ENCODE assay signal across 8 cellular contexts in the genomic region with DNA sequence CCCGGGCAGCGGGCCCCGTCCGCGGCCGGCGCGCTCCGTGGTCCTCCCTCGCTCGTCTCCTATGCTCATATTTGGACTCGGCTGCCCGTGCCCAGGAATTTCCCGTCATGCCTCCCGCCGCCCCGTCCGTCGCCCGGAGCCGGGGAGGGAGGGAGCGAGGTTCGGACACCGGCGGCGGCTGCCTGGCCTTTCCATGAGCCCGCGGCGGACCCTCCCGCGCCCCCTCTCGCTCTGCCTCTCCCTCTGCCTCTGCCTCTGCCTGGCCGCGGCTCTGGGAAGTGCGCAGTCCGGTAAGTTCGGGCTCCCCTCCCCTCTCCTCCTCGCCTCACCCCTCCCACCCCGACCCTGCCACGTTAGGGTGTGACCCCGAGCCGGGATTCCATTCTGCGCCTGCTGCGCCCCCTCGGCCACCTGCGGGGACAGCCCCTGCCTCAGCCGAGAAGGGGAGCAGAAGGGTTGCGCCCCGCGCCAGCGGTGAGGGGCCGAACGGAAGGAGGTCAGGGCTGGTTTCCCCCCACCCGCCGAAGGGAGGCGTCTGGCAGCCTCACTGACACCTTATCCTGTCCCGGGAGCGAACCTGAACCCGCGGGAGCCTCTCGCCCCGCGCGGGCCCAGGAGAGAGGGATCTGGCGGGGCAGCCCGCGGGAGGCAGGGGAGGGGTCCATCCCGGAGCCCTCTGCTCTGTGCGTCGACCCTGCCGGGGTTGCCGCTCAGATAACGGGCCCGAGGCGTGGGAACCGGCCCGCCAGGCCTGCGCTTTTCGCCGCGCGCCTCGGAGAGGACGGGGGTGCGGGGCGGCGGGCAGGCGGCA. TPM values are rescaled to one million over a fixed set of nuclear protein-coding genes. Genes with fewer than 3 reads are reported as not detected.
DNase-seq lines count a peak whose midpoint lies in the region; ATAC-seq and TF ChIP-seq lines count a peak whose summit lies in the region.

A gene (plus strand): TSS at position 108 of the 811 bp plus-strand sequence. CDS start 29,897 bp downstream, outside the sequence.

- H3K4me1 Mint-ChIP-seq in activated T-helper 2 cell treated with anti-CD3 and anti-CD28 coated beads, Interferon-gamma antibody, Interleukin-2, Interleukin-4, amounts not matched to agents 10 μg/mL and 5 μg/mL and 100 μg/mL, durations not matched to agents 14 hours and 24 hours and 36 hours (ENCODE audit: low read depth) = peaks cover 4% of the 10 kb centered on the region
- H3K4me1 Mint-ChIP-seq in nephron = peaks cover 10% of the 10 kb centered on the region

- no peak within 1 kb of the TSS for H3K27ac Mint-ChIP-seq in activated T-helper 2 cell treated with anti-CD3 and anti-CD28 coated beads, Interferon-gamma antibody, Interleukin-2, Interleukin-4, amounts not matched to agents 10 μg/mL and 5 μg/mL and 100 μg/mL, durations not matched to agents 14 hours and 24 hours and 36 hours
- H3K27ac Mint-ChIP-seq in nephron = peak within 1 kb of the TSS in 2 of 3 experiments; percentile 58 to 81

- in situ Hi-C loops in KBM-7 (cut with MboI; ENCODE audit: low pct_unique_long_range_greater_than_20kb, low sequenced_read_pairs) = loop anchor here (25.0 kb wide), 1 partner anchor 391 kb away; no protein-coding TSS in a partner anchor

- H3K36me3 Mint-ChIP-seq in activated T-helper 2 cell treated with anti-CD3 and anti-CD28 coated beads, Interferon-gamma antibody, Interleukin-2, Interleukin-4, amounts not matched to agents 10 μg/mL and 5 μg/mL and 100 μg/mL, durations not matched to agents 14 hours and 24 hours and 36 hours (ENCODE audit: low read depth) = no peaks in the 10 kb centered on the region
- H3K36me3 Mint-ChIP-seq in nephron (ENCODE audit: low read depth) = no peaks in the 10 kb centered on the region

- peak within 1 kb of the TSS; percentile 54 for H3K4me3 Mint-ChIP-seq in activated T-helper 2 cell treated with anti-CD3 and anti-CD28 coated beads, Interferon-gamma antibody, Interleukin-2, Interleukin-4, amounts not matched to agents 10 μg/mL and 5 μg/mL and 100 μg/mL, durations not matched to agents 14 hours and 24 hours and 36 hours (ENCODE audit: low read depth)
- H3K4me3 Mint-ChIP-seq in nephron = peak within 1 kb of the TSS; percentile 78 to 90 (median 87)

- peak; percentile 86 for DNase-seq in Daoy (ENCODE audit: low read depth)
- DNase-seq in KBM-7 = peak; percentile 24
- DNase-seq in activated T-helper 2 cell treated with anti-CD3 and anti-CD28 coated beads, Interferon-gamma antibody, Interleukin-2, Interleukin-4, amounts not matched to agents 10 μg/mL and 5 μg/mL and 100 μg/mL, durations not matched to agents 14 hours and 24 hours and 36 hours (ENCODE audit: low spot score) = no peak
- DNase-seq in foreskin melanocyte = peak; percentile 49
- DNase-seq in SHP77 (lab: John Stamatoyannopoulos, UW) = no peak
- no peak for DNase-seq in NCI-H446 treated with DMSO at 0.1 percent for 48 hours (lab: John Stamatoyannopoulos, UW)

- H3K9me3 Mint-ChIP-seq in activated T-helper 2 cell treated with anti-CD3 and anti-CD28 coated beads, Interferon-gamma antibody, Interleukin-2, Interleukin-4, amounts not matched to agents 10 μg/mL and 5 μg/mL and 100 μg/mL, durations not matched to agents 14 hours and 24 hours and 36 hours = no peaks in the 10 kb centered on the region
- H3K9me3 Mint-ChIP-seq in nephron = no peaks in the 10 kb centered on the region

- peak in 1 of 3 experiments; percentile 28 for TF ChIP-seq CTCF in nephron (IDR thresholded peaks at IDR 0.05; ENCODE audit: unreplicated experiment in 3 of 3)

- intact Hi-C loops in activated T-helper 2 cell treated with anti-CD3 and anti-CD28 coated beads, Interferon-gamma antibody, Interleukin-2, Interleukin-4, amounts not matched to agents 10 μg/mL and 5 μg/mL and 100 μg/mL, durations not matched to agents 14 hours and 24 hours and 36 hours (cut with micrococcal nuclease) = no loop called here

- H3K27me3 Mint-ChIP-seq in activated T-helper 2 cell treated with anti-CD3 and anti-CD28 coated beads, Interferon-gamma antibody, Interleukin-2, Interleukin-4, amounts not matched to agents 10 μg/mL and 5 μg/mL and 100 μg/mL, durations not matched to agents 14 hours and 24 hours and 36 hours (ENCODE audit: low read depth) = peaks cover 70% of the 10 kb centered on the region
- H3K27me3 Mint-ChIP-seq in nephron (ENCODE audit: low read depth) = peaks cover 5% of the 10 kb centered on the region

- ATAC-seq in GM21423 (IDR thresholded peaks at IDR 0.05; ENCODE audit: unreplicated experiment) = peak; percentile 63

RNA-seq across cellular contexts. Expression of the gene that starts here (rescaled TPM):
- 22.0 and 25.3 TPM in 2 replicates for total RNA-seq in Daoy (2014; rRNA removed; shearing (Covaris generic))
- total RNA-seq in activated T-helper 2 cell treated with anti-CD3 and anti-CD28 coated beads, Interferon-gamma antibody, Interleukin-2, Interleukin-4, amounts not matched to agents 10 μg/mL and 5 μg/mL and 100 μg/mL, durations not matched to agents 14 hours and 24 hours and 36 hours = 0.18 TPM in 1 of 2 replicates, not detected in the other

Comparison
In these comparisons a context has a peak if more than half of its experiments do, and no peak if none do; other contexts are left out.
1. RNA of the gene that starts here (total RNA-seq): 22.0 to 25.3 TPM in Daoy; 0.18 TPM in activated T-helper 2 cell treated with anti-CD3 and anti-CD28 coated beads, Interferon-gamma antibody, Interleukin-2, Interleukin-4, amounts not matched to agents 10 μg/mL and 5 μg/mL and 100 μg/mL, durations not matched to agents 14 hours and 24 hours and 36 hours; every median in the first group is over 10 times any median in the second.
2. DNase-seq: peak in Daoy (single experiment), KBM-7 (single experiment) and foreskin melanocyte (single experiment); none in activated T-helper 2 cell treated with anti-CD3 and anti-CD28 coated beads, Interferon-gamma antibody, Interleukin-2, Interleukin-4, amounts not matched to agents 10 μg/mL and 5 μg/mL and 100 μg/mL, durations not matched to agents 14 hours and 24 hours and 36 hours (single experiment), SHP77 (0 of 2) and NCI-H446 treated with DMSO at 0.1 percent for 48 hours (single experiment).